8 cellular contexts compared by ENCODE assay signal in the genomic region with DNA sequence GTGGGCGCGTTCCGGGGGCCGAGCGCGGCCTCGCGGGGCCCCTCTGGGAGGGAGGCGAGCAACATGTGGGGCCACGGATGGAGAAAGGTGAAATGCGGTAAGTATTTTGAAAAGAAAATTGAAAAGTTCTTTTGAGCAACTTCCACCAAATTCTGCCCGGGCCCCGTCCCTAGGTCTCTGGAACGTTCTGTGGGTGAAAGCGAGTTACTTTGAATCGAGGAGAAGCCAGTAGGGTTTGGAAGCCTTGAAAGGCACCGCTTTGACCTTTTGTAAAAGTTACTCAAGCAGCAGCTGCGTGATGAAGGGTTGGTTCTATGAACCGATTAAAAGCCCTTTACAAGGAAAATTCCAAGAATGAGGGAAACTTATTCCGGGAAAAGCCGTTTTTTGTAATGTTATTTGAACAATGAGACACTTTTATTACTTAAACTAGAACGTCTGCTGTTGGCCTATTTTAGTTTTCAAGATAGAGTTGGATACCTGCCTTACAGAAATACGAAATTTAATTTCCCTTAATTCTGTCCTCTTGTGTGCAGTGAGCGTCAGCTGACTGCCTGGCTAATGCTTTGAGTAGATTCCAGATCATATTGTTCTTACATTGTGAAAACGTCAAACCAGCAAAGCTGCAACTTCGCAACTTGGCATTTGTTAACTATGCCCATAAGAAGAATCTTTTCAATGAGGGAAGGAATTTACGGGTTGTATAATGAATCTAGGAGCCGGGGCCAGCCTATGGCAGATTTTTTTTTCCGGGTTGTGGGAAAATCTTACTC. TPM values are rescaled to one million over a fixed set of nuclear protein-coding genes. Genes with fewer than 3 reads are reported as not detected.
DNase-seq lines count a peak whose midpoint lies in the region; ATAC-seq and TF ChIP-seq lines count a peak whose summit lies in the region.

No MANE protein-coding gene starts in this region.

- TF ChIP-seq CTCF in tibial artery (IDR thresholded peaks at IDR 0.05): no peak

- H3K4me3 ChIP-seq in ectodermal cell (ENCODE audit: insufficient read depth, low read depth, low read length) (peak overlapping the region; percentile 69), tibial artery (peak overlapping the region; percentile 78 to 83)

- H3K36me3 ChIP-seq in ectodermal cell (ENCODE audit: control insufficient read depth, insufficient read depth, low read length) (no peaks in the 10 kb centered on the region), tibial artery (no peaks in the 10 kb centered on the region)

- intact Hi-C loops in tibial artery (cut with DNase I; ENCODE audit: low total_unique reads): no loop called here

- 1% methylated on average over 28 to 29 of the region's 29 CpGs for WGBS in ectodermal cell, 2 experiments

- H3K9me3 ChIP-seq in ectodermal cell (ENCODE audit: control insufficient read depth, low read length): no peaks in the 10 kb centered on the region
- no peaks in the 10 kb centered on the region for H3K9me3 ChIP-seq in tibial artery

- ATAC-seq in GM21576 (IDR thresholded peaks at IDR 0.05; ENCODE audit: unreplicated experiment) (peak; percentile 17), HG02885 (IDR thresholded peaks at IDR 0.05; ENCODE audit: poor library complexity, unreplicated experiment) (no peak)

- H3K27me3 ChIP-seq in ectodermal cell (ENCODE audit: control insufficient read depth, insufficient read depth, low read length, poor library complexity, severe bottlenecking) (no peaks in the 10 kb centered on the region), tibial artery (no peaks in the 10 kb centered on the region)

- DNase-seq in CD1c-positive myeloid dendritic cell (ENCODE audit: extremely low spot score) (peak; percentile 15), RPMI8226 (peak; percentile 52), medulla oblongata (ENCODE audit: extremely low spot score) (peak; percentile 67), tibial artery (peak in 1 of 2 donors; percentile 58), NCI-H187 (lab: John Stamatoyannopoulos, UW) (no peak)

- H3K4me1 ChIP-seq in ectodermal cell (ENCODE audit: control insufficient read depth, insufficient read depth, low read length) (peaks cover 7% of the 10 kb centered on the region), tibial artery (peaks cover 0 to 28% (median 14%) of the 10 kb centered on the region in 4 donors)

- peak overlapping the region; percentile 72 for H3K27ac ChIP-seq in ectodermal cell (ENCODE audit: insufficient read depth, low read depth, low read length, poor library complexity, severe bottlenecking)
- H3K27ac ChIP-seq in tibial artery: peak overlapping the region; percentile 87 to 89

RNA-seq across cellular contexts. Expression of a gene that starts 0.9 kb away (rescaled TPM):
- polyA plus RNA-seq in ectodermal cell (2013, experiment 1 of 4): 40.3 TPM
- polyA plus RNA-seq in ectodermal cell (2013, experiment 2 of 4): 42.5 TPM
- 26.7 TPM for polyA plus RNA-seq in ectodermal cell (2013, experiment 3 of 4)
- 29.7 TPM for polyA plus RNA-seq in ectodermal cell (2013, experiment 4 of 4)

RNA-seq across cellular contexts. Expression of a gene that starts 5.2 kb away (rescaled TPM):
- polyA plus RNA-seq in ectodermal cell (2013, experiment 1 of 4): not detected
- not detected for polyA plus RNA-seq in ectodermal cell (2013, experiment 2 of 4)
- not detected for polyA plus RNA-seq in ectodermal cell (2013, experiment 3 of 4)
- polyA plus RNA-seq in ectodermal cell (2013, experiment 4 of 4): not detected

Comparison
In these comparisons a context has a peak if more than half of its experiments do, and no peak if none do; other contexts are left out.
1. DNase-seq: peak in CD1c-positive myeloid dendritic cell (single experiment), RPMI8226 (single experiment) and medulla oblongata (single experiment); none in NCI-H187 (0 of 2).